Comparison of ENCODE assay signal across 26 cellular contexts in the genomic region with DNA sequence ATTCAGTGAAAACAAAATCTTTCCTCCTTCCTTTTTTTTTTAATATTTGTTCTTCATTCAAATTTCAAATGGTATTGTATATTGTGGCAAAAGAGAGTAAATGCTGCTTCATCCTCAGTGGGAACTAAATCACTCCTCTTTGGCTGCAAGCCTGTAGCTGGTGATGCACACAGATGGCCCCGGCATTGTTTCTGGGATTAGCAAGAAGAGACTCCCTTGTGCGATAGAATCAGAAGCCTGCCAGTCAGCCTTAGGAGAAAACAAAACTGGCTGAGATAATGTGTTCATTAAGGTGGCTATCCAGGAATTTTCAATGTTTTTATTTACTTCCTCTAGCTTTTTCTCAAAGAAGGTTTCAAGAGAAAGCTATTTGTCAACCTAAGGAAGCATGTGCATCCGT. TPM values are rescaled to one million over a fixed set of nuclear protein-coding genes. Genes with fewer than 3 reads are reported as not detected.
DNase-seq lines count a peak whose midpoint lies in the region; ATAC-seq and TF ChIP-seq lines count a peak whose summit lies in the region.
"Had no signal": no experiment of that assay in that cellular context is flagged by ENCODE, and none has a peak within 500 bp of the region (broad histone marks: within the 10 kb centered on the region; RNA-seq: fewer than 3 reads in every experiment).

No MANE protein-coding gene starts in this region.

- CTCF ChIA-PET in OCI-LY7 (lab: Charles Lee; ENCODE audit: unreplicated experiment), result no interaction called here

- no peak overlapping the region for H2AFZ ChIP-seq in OCI-LY7 (ENCODE audit: low read length)

- POLR2A ChIA-PET in OCI-LY7 (lab: Charles Lee), result interaction anchor here (0.7 to 0.9 kb wide), 3 partner anchors 186 to 905 kb away, joined by 3 to 6 read pairs (median 4); no protein-coding TSS in a partner anchor

- no peaks in the 10 kb centered on the region for H4K20me1 ChIP-seq in OCI-LY7 (ENCODE audit: insufficient read depth, low read length)

- no peaks in the 10 kb centered on the region for H3K9me2 ChIP-seq in OCI-LY7 (ENCODE audit: insufficient read depth, low read length)

- no peak for ATAC-seq in HG03025 (IDR thresholded peaks at IDR 0.05; ENCODE audit: low FRiP score, unreplicated experiment)
- no peak for ATAC-seq in HG03565 (IDR thresholded peaks at IDR 0.05; ENCODE audit: unreplicated experiment)
- ATAC-seq: activated T-cell treated with anti-CD3 and anti-CD28 coated beads, Interleukin-2, amount 50 U/mL, for 4 hours; heart right ventricle; left lung; natural killer cell; pancreas; stimulated activated naive CD8-positive, alpha-beta T cell treated with anti-CD3 and anti-CD28 coated beads, Interleukin-15, Interleukin-2, amounts not matched to agents 100 U/mL and 50 U/mL, for 24 hours had no signal

- H3K36me3 ChIP-seq in OCI-LY7 (ENCODE audit: insufficient read depth, low read length), result no peaks in the 10 kb centered on the region
- H3K36me3 ChIP-seq: cardiac muscle cell, heart right ventricle, left lung, pancreas, right lobe of liver, tibial artery had no signal

- H3K4me2 ChIP-seq in OCI-LY7 (ENCODE audit: low read length), result no peak overlapping the region

- intact Hi-C loops in OCI-LY7 (cut with micrococcal nuclease; ENCODE audit: unreplicated experiment), result no loop called here

- H3K4me1 ChIP-seq in OCI-LY7 (ENCODE audit: insufficient read depth, low read length, poor library complexity, severe bottlenecking), result no peaks in the 10 kb centered on the region
- H3K4me1 ChIP-seq: heart right ventricle, left lung, tibial artery had no signal

- no peak overlapping the region for H3K4me3 ChIP-seq in OCI-LY7 (ENCODE audit: low read depth, low read length, poor library complexity, severe bottlenecking)
- H3K4me3 ChIP-seq: cardiac muscle cell, heart right ventricle, left lung, pancreas, right lobe of liver, tibial artery had no signal

- H3K27ac ChIP-seq in OCI-LY7 (ENCODE audit: low read depth, low read length, poor library complexity, severe bottlenecking), result no peak overlapping the region
- H3K27ac ChIP-seq: cardiac muscle cell, heart right ventricle, left lung, pancreas, tibial artery had no signal

- no peaks in the 10 kb centered on the region for H3K79me2 ChIP-seq in OCI-LY7 (ENCODE audit: insufficient read depth, low read depth, low read length)

- peak; percentile 75 for DNase-seq in D341Med (ENCODE audit: low spot score)
- peak; percentile 16 for DNase-seq in NCI-H446 treated with DMSO at 0.1 percent for 48 hours (lab: John Stamatoyannopoulos, UW)
- peak; percentile 75 for DNase-seq in cerebellum (ENCODE audit: low spot score)
- DNase-seq in myocyte (ENCODE audit: low read depth), result peak; percentile 5
- DNase-seq in stimulated activated naive CD4-positive, alpha-beta T cell (lab: John Stamatoyannopoulos, UW), result no peak
- no peak for DNase-seq in OCI-LY7 (ENCODE audit: low spot score)
- DNase-seq: activated CD4-positive, alpha-beta T cell treated with anti-CD3 and anti-CD28 coated beads for 48 hours; activated naive CD4-positive, alpha-beta T cell treated with Interleukin-2 at 50 U/mL for 16 hours; activated T-cell treated with anti-CD3 and anti-CD28 coated beads, Interleukin-2, amount 50 U/mL, for 4 hours; heart right ventricle; left lung; natural killer cell; NCI-H1092 treated with DMSO at 0.1 percent for 48 hours; NCI-H2029 treated with DMSO at 0.1 percent for 48 hours; pancreas; right lobe of liver; RPMI8226; stimulated activated naive CD8-positive, alpha-beta T cell treated with anti-CD3 and anti-CD28 coated beads, Interleukin-15, Interleukin-2, amounts not matched to agents 100 U/mL and 50 U/mL, for 24 hours; tibial artery had no signal

- no peak for TF ChIP-seq CTCF in OCI-LY7 (conservative IDR thresholded peaks at IDR 0.05; ENCODE audit: low read length)

- no peaks in the 10 kb centered on the region for H3K9me3 ChIP-seq in OCI-LY7 (ENCODE audit: low read length)
- H3K9me3 ChIP-seq: heart right ventricle, left lung, pancreas, right lobe of liver, tibial artery had no signal

- no TSS peak for BruUV-seq in OCI-LY7 (replicated peaks; lab: Mats Ljungman, UMichigan)

RNA-seq across cellular contexts. Expression of a gene that starts 20.7 kb away (rescaled TPM):
- 22.0 TPM for total RNA-seq in cerebellum
- 0.05 TPM in 1 of 2 replicates, not detected in the other for total RNA-seq in myocyte
- polyA plus RNA-seq in myocyte (2012), result 0.11 TPM
- not detected in 2 replicates for total RNA-seq in OCI-LY7 (2014; rRNA removed; shearing (Covaris generic))
- not detected in 2 replicates for total RNA-seq in OCI-LY7 (2022)
- total RNA-seq: activated CD8-positive, alpha-beta memory T cell treated with anti-CD3 and anti-CD28 coated beads for 36 hours; activated T-cell treated with anti-CD3 and anti-CD28 coated beads, Interleukin-2, amount 50 U/mL, for 4 hours; dermis microvascular lymphatic vessel endothelial cell; natural killer cell had no signal
- polyA plus RNA-seq: cardiac muscle cell, CD14-positive monocyte had no signal

RNA-seq across cellular contexts. Expression of a gene that starts 28.8 kb away (rescaled TPM):
- total RNA-seq in cerebellum (75.2 TPM), myocyte (20.0 TPM in 2 replicates), OCI-LY7 (2022) (19.0 and 19.5 TPM in 2 replicates)
- polyA plus RNA-seq in myocyte (2012), result 7.8 TPM
- 13.9 and 16.4 TPM in 2 replicates for total RNA-seq in OCI-LY7 (2014; rRNA removed; shearing (Covaris generic))

RNA-seq across cellular contexts. Expression of a gene that starts 46.7 kb away (rescaled TPM):
- total RNA-seq in cerebellum (not detected), myocyte (not detected in 2 replicates), OCI-LY7 (2022) (not detected in 2 replicates)
- polyA plus RNA-seq in myocyte (2012), result 0.16 TPM
- total RNA-seq in OCI-LY7 (2014; rRNA removed; shearing (Covaris generic)), result not detected in 2 replicates
- total RNA-seq: activated CD8-positive, alpha-beta memory T cell treated with anti-CD3 and anti-CD28 coated beads for 36 hours; activated T-cell treated with anti-CD3 and anti-CD28 coated beads, Interleukin-2, amount 50 U/mL, for 4 hours; cardiac muscle cell; fibroblast of villous mesenchyme; natural killer cell had no signal
- polyA plus RNA-seq: cardiac muscle cell had no signal

Comparison
In these comparisons a context has a peak if more than half of its experiments do, and no peak if none do; other contexts are left out.
1. DNase-seq: peak in D341Med (single experiment), NCI-H446 treated with DMSO at 0.1 percent for 48 hours (single experiment), cerebellum (single experiment) and myocyte (single experiment); none in stimulated activated naive CD4-positive, alpha-beta T cell (0 of 6) and OCI-LY7 (single experiment).
2. RNA of a gene that starts 20.7 kb away (total RNA-seq): 22.0 TPM in cerebellum (single experiment); 0.05 TPM in myocyte and not detected in OCI-LY7; every median in the first group is over 10 times any median in the second.